ENCODE assay signal across 9 cellular contexts in the genomic region with DNA sequence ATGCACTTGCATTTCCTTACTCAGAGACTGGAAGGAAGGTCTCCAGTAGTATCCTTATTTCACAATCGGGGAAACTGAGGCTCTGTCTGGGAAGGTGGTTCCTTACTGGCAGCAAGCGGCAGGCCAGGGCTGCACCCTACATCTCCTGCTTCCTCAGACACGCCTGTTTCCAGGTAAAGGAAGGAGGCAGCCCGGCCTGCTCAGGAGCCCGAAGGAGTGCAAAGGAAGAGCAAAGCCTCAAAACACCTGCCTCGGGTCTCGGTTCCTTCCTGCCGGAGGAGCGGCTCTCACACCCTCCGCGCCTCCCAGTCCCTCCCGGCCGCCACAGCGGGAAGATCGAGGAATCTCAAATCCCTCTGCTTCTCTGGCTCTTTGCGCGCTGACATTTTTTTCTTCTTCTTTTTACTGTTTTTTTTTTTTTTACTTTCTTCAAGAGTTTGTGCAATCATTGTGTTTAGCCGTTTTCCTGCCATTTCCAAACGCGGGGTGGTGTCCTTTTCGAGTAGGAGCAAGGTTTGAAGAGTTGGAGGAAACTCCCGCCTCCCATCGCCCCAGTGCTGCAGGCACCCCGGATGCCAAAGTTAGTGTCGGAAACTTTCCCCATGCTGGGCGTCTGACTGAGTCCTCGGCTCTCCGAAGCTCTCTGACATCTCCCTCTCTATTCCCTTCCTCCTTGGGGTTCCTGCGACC. TPM values are rescaled to one million over a fixed set of nuclear protein-coding genes. Genes with fewer than 3 reads are reported as not detected.
DNase-seq lines count a peak whose midpoint lies in the region; ATAC-seq and TF ChIP-seq lines count a peak whose summit lies in the region.
"Had no signal": no experiment of that assay in that cellular context is flagged by ENCODE, and none has a peak within 500 bp of the region (broad histone marks: within the 10 kb centered on the region; RNA-seq: fewer than 3 reads in every experiment).

No MANE protein-coding gene starts in this region.

- DNase-seq in DMS53 treated with DMSO at 0.1 percent for 48 hours (lab: John Stamatoyannopoulos, UW; ENCODE audit: unreplicated experiment) = peak; percentile 59
- DNase-seq in activated T-cell treated with anti-CD3 and anti-CD28 coated beads, Interleukin-2, amount 50 U/mL, for 48 hours = peak; percentile 20 to 27
- peak; percentile 54 for DNase-seq in Right ventricle myocardium superior
- DNase-seq in psoas muscle = peak; percentile 37 to 63
- DNase-seq in hippocampal formation (lab: John Stamatoyannopoulos, UW) = no peak
- no peak for DNase-seq in SKM-1 (lab: John Stamatoyannopoulos, UW; ENCODE audit: unreplicated experiment)

- 1 to 2% (median 2%) methylated on average over 29 of the region's 29 CpGs for WGBS in psoas muscle, 3 donors

- intact Hi-C loops in Right ventricle myocardium superior (cut with DNase I) (loop anchor here (2.0 to 5.0 kb wide), 2 partner anchors 34 to 38 kb away; no protein-coding TSS in a partner anchor), psoas muscle (cut with DNase I) (loop anchor here in 1 of 2 donors (5.0 kb wide), 1 partner anchor 36 kb away; no protein-coding TSS in a partner anchor)

- ATAC-seq in HG03432 (IDR thresholded peaks at IDR 0.05; ENCODE audit: unreplicated experiment) (peak; percentile 18), Right ventricle myocardium superior (ENCODE audit: poor library complexity) (peak; percentile 48), psoas muscle (peak; percentile 20 to 58 (median 26)), HG02763 (IDR thresholded peaks at IDR 0.05; ENCODE audit: unreplicated experiment) (no peak)

- peak overlapping the region; percentile 77 for H3K4me3 ChIP-seq in psoas muscle

- TF ChIP-seq CTCF in psoas muscle (IDR thresholded peaks at IDR 0.05) = no peak

- H3K9me3 ChIP-seq in psoas muscle = peaks cover 7% of the 10 kb centered on the region
- H3K9me3 ChIP-seq: SJSA1 had no signal

- H3K4me1 ChIP-seq in psoas muscle = peaks cover 16% of the 10 kb centered on the region

- H3K27ac ChIP-seq in psoas muscle = peak overlapping the region; percentile 52
- H3K27ac ChIP-seq: SJSA1 had no signal

- H3K36me3 ChIP-seq in psoas muscle (ENCODE audit: insufficient read depth in 1 of 2, low read depth in 1 of 2) = no peaks in the 10 kb centered on the region
- H3K36me3 ChIP-seq: SJSA1 had no signal

- H3K27me3 ChIP-seq in psoas muscle (ENCODE audit: insufficient read depth in 3 of 3, low read length in 2 of 3) = peaks cover 0 to 48% (median 3%) of the 10 kb centered on the region in 3 donors

RNA-seq across cellular contexts. Expression of gene GGTA1, which starts 1.0 kb away (rescaled TPM):
- total RNA-seq in Right ventricle myocardium superior = 31.3 TPM
- 1 to 10 TPM in 3 of 4 donors, under 1 TPM in 1; 0.50 to 7.0 (median 2.5) TPM for total RNA-seq in psoas muscle
- 1 to 10 TPM; 1.1 to 3.9 (median 1.6) TPM for polyA plus RNA-seq in psoas muscle
- total RNA-seq: SJSA1 had no signal

Comparison
In these comparisons a context has a peak if more than half of its experiments do, and no peak if none do; other contexts are left out.
1. DNase-seq: peak in DMS53 treated with DMSO at 0.1 percent for 48 hours (single experiment), activated T-cell treated with anti-CD3 and anti-CD28 coated beads, Interleukin-2, amount 50 U/mL, for 48 hours (2 of 2), Right ventricle myocardium superior (single experiment) and psoas muscle (2 of 2); none in hippocampal formation (0 of 2) and SKM-1 (single experiment).